In genomic region chr12:103626498-103626897, GRCh38 we compare ENCODE assay signal across 8 cellular contexts. TPM values are rescaled to one million over a fixed set of nuclear protein-coding genes. Genes with fewer than 3 reads are reported as not detected.
DNase-seq lines count a peak whose midpoint lies in the region; ATAC-seq and TF ChIP-seq lines count a peak whose summit lies in the region.

No MANE protein-coding gene starts in this region.

- peak; percentile 43 for TF ChIP-seq CTCF in osteocyte (IDR thresholded peaks at IDR 0.05)

- H3K4me1 Mint-ChIP-seq in osteocyte (ENCODE audit: unreplicated experiment): no peaks in the 10 kb centered on the region

- peak; percentile 85 for ATAC-seq in esophagus mucosa
- no peak for ATAC-seq in GM18498 (IDR thresholded peaks at IDR 0.05; ENCODE audit: unreplicated experiment)
- ATAC-seq in activated CD4-positive, CD25-positive, alpha-beta regulatory T cell treated with anti-CD3 and anti-CD28 coated beads, Interleukin-2, amount 50 U/mL, for 24 hours: no peak

- no peak overlapping the region for H3K27ac Mint-ChIP-seq in osteocyte (ENCODE audit: unreplicated experiment)

- H3K4me3 Mint-ChIP-seq in osteocyte (ENCODE audit: unreplicated experiment): no peak overlapping the region

- DNase-seq in DMS153 (lab: John Stamatoyannopoulos, UW): peak; percentile 89
- DNase-seq in NCI-H2196 treated with DMSO at 0.1 percent for 48 hours (lab: John Stamatoyannopoulos, UW; ENCODE audit: unreplicated experiment): peak; percentile 48
- DNase-seq in osteocyte (ENCODE audit: extremely low spot score, unreplicated experiment): no peak
- no peak for DNase-seq in NOMO-1 treated with DMSO at 0.1 percent for 48 hours (lab: John Stamatoyannopoulos, UW; ENCODE audit: unreplicated experiment)
- no peak for DNase-seq in stimulated activated CD8-positive, alpha-beta memory T cell treated with anti-CD3 and anti-CD28 coated beads, Interleukin-4, amount 100 ng/mL, for 48 hours

- no peaks in the 10 kb centered on the region for H3K36me3 Mint-ChIP-seq in osteocyte (ENCODE audit: unreplicated experiment)

- no peaks in the 10 kb centered on the region for H3K9me3 Mint-ChIP-seq in osteocyte (ENCODE audit: unreplicated experiment)

- no peaks in the 10 kb centered on the region for H3K27me3 Mint-ChIP-seq in osteocyte (ENCODE audit: unreplicated experiment)

RNA-seq across cellular contexts. Expression of gene STAB2, which starts 39.4 kb away (rescaled TPM):
- total RNA-seq in esophagus mucosa (0.16 TPM), osteocyte (not detected in 2 replicates)

Comparison
In these comparisons a context has a peak if more than half of its experiments do, and no peak if none do; other contexts are left out.
1. DNase-seq: peak in DMS153 (single experiment) and NCI-H2196 treated with DMSO at 0.1 percent for 48 hours (single experiment); none in osteocyte (single experiment), NOMO-1 treated with DMSO at 0.1 percent for 48 hours (single experiment) and stimulated activated CD8-positive, alpha-beta memory T cell treated with anti-CD3 and anti-CD28 coated beads, Interleukin-4, amount 100 ng/mL, for 48 hours (single experiment).